In genomic region chr14:69673099-69673498, GRCh38 we compare ENCODE assay signal across 11 cellular contexts.
DNase-seq lines count a peak whose midpoint lies in the region; ATAC-seq and TF ChIP-seq lines count a peak whose summit lies in the region.
"Had no signal": no experiment of that assay in that cellular context is flagged by ENCODE, and none has a peak within 500 bp of the region (broad histone marks: within the 10 kb centered on the region; RNA-seq: fewer than 3 reads in every experiment).

No MANE protein-coding gene starts in this region.

- H3K9me3 ChIP-seq in left ventricle myocardium inferior (replicated peaks) (no peaks in the 10 kb centered on the region), esophagus squamous epithelium (no peaks in the 10 kb centered on the region), uterus (no peaks in the 10 kb centered on the region)

- intact Hi-C loops in left ventricle myocardium inferior (cut with micrococcal nuclease), result no loop called here
- intact Hi-C loops in Right ventricle myocardium superior (cut with DNase I), result loop anchor here (5.0 kb wide), 1 partner anchor 39 kb away; no protein-coding TSS in a partner anchor
- intact Hi-C loops in esophagus squamous epithelium (cut with DNase I), result no loop called here
- intact Hi-C loops in uterus (cut with DNase I; ENCODE audit: low total_unique reads), result no loop called here

- ATAC-seq in Right ventricle myocardium superior (ENCODE audit: poor library complexity), result no peak
- ATAC-seq in SK-N-SH treated with all-trans-retinoic acid at 6 μM for 48 hours, result no peak
- no peak for ATAC-seq in GM18858 (IDR thresholded peaks at IDR 0.05; ENCODE audit: unreplicated experiment)

- H3K4me1 ChIP-seq in left ventricle myocardium inferior, result peaks cover 96% of the 10 kb centered on the region
- H3K4me1 ChIP-seq in esophagus squamous epithelium, result peaks cover 27 to 91% (median 54%) of the 10 kb centered on the region in 3 donors
- peaks cover 5% of the 10 kb centered on the region in 2 donors for H3K4me1 ChIP-seq in uterus

- H3K4me3 ChIP-seq in left ventricle myocardium inferior, result peak overlapping the region; percentile 41
- H3K4me3 ChIP-seq in esophagus squamous epithelium, result no peak overlapping the region
- no peak overlapping the region for H3K4me3 ChIP-seq in uterus
- H3K4me3 ChIP-seq: GM23248 had no signal

- TF ChIP-seq POLR2A in esophagus squamous epithelium (IDR thresholded peaks at IDR 0.05), result no peak
- no peak for TF ChIP-seq POLR2A in uterus (IDR thresholded peaks at IDR 0.05)

- H3K36me3 ChIP-seq in left ventricle myocardium inferior (no peaks in the 10 kb centered on the region), esophagus squamous epithelium (peaks cover 0 to 13% (median 0%) of the 10 kb centered on the region in 3 donors), uterus (no peaks in the 10 kb centered on the region)

- in situ Hi-C loops in KBM-7 (cut with MboI; ENCODE audit: low pct_unique_long_range_greater_than_20kb, low sequenced_read_pairs), result no loop called here

- TF ChIP-seq CTCF in left ventricle myocardium inferior (IDR thresholded peaks at IDR 0.05; ENCODE audit: borderline replicate concordance) (no peak), esophagus squamous epithelium (IDR thresholded peaks at IDR 0.05) (no peak), uterus (IDR thresholded peaks at IDR 0.05) (no peak)

- H3K27ac ChIP-seq in left ventricle myocardium inferior (replicated peaks) (peak overlapping the region; percentile 84), esophagus squamous epithelium (peak overlapping the region in 3 of 4 donors; percentile 25 to 45 (median 31)), uterus (peak overlapping the region; percentile 61 to 65)
- H3K27ac ChIP-seq: C4-2B, GM23248 had no signal

- no peak for DNase-seq in left ventricle myocardium inferior
- no peak for DNase-seq in Right ventricle myocardium superior
- DNase-seq in KBM-7, result peak; percentile 65
- no peak for DNase-seq in esophagus squamous epithelium (lab: John Stamatoyannopoulos, UW)
- no peak for DNase-seq in uterus
- DNase-seq in AG08396 (ENCODE audit: low spot score), result no peak
- DNase-seq: GM23248; stimulated activated CD4-positive, alpha-beta T cell treated with anti-CD3 and anti-CD28 coated beads, Interleukin-15, amount 100 ng/mL, for 24 hours had no signal

- no peaks in the 10 kb centered on the region for H3K27me3 ChIP-seq in left ventricle myocardium inferior (ENCODE audit: low read depth)
- H3K27me3 ChIP-seq in esophagus squamous epithelium, result no peaks in the 10 kb centered on the region
- H3K27me3 ChIP-seq in uterus, result no peaks in the 10 kb centered on the region

TF ChIP-seq in SK-N-SH treated with all-trans-retinoic acid at 6 μM for 48 hours, 23 proteins besides CTCF, POLR2A, EP300 and RAD21:
- TF ChIP-seq CREB5 (CRISPR knock-in tag; IDR thresholded peaks at IDR 0.05; ENCODE audit: low read depth) (no peak), PATZ1 (CRISPR knock-in tag; IDR thresholded peaks at IDR 0.05; ENCODE audit: borderline replicate concordance) (no peak), ZNF70 (CRISPR knock-in tag; IDR thresholded peaks at IDR 0.05) (no peak), ZFP3 (CRISPR knock-in tag; IDR thresholded peaks at IDR 0.05) (no peak), TCF4 (CRISPR knock-in tag; IDR thresholded peaks at IDR 0.05; ENCODE audit: borderline replicate concordance) (no peak), ZNF565 (CRISPR knock-in tag; conservative IDR thresholded peaks at IDR 0.05; ENCODE audit: low read depth) (no peak), ZC3H10 (CRISPR knock-in tag; IDR thresholded peaks at IDR 0.05) (no peak), ISL1 (CRISPR knock-in tag; IDR thresholded peaks at IDR 0.05) (no peak), ARNTL (CRISPR knock-in tag; IDR thresholded peaks at IDR 0.05; ENCODE audit: borderline replicate concordance, low read depth) (no peak)
TF ChIP-seq in SK-N-SH treated with all-trans-retinoic acid at 6 μM for 48 hours: peak in this region for 0.

Comparison
In these comparisons a context has a peak if more than half of its experiments do, and no peak if none do; other contexts are left out.
1. H3K27ac ChIP-seq: peak in every context shown above with its lines; median percentile 84 in left ventricle myocardium inferior; 63 in uterus; 31 in esophagus squamous epithelium.